Comparison of ENCODE assay signal across 9 cellular contexts in the genomic region with DNA sequence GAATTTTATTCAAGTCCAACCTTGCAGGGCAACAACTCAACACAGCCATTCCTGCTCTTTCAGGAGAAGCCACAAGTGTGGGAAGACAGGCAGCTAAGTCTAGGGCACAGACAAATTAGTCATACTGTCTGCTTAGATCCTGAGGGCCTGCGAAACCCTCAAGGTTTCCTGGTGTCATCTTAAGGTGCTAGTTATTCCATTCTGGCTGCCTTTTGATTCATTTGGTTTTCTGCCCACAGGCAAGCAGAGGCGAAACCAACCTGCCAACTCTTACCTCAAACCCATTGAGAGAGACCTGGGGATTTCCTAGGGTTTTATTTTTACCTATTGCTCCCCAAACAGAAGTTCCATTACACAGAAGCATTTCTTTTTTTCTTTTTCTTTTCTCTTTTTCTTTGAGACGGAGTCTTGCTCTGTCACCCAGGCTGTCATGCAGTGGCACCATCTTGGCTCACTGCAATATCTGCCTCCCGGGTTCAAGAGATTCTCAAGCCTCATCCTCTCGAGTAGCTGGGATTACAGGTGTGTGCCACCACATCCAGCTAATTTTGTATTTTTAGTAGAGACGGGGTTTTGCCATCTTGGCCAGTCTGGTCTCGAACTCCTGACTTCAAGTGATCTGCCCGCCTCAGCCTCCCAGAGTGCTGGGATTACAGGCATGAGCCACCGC. TPM values are rescaled to one million over a fixed set of nuclear protein-coding genes. Genes with fewer than 3 reads are reported as not detected.
A peak's percentile ranks its signal among the peaks of the same experiment; 100 is the strongest.
DNase-seq lines count a peak whose midpoint lies in the region; ATAC-seq and TF ChIP-seq lines count a peak whose summit lies in the region.
"Had no signal": no experiment of that assay in that cellular context is flagged by ENCODE, and none has a peak within 500 bp of the region (broad histone marks: within the 10 kb centered on the region; RNA-seq: fewer than 3 reads in every experiment).

No MANE protein-coding gene starts in this region.

- H3K36me3 ChIP-seq in CD4-positive, CD25-positive, alpha-beta regulatory T cell (ENCODE audit: control insufficient read depth, insufficient read depth, low read length) = no peaks in the 10 kb centered on the region

- no peak overlapping the region for H3K4me3 ChIP-seq in CD4-positive, CD25-positive, alpha-beta regulatory T cell (ENCODE audit: low read depth, low read length)

- peak in 1 of 2 donors; percentile 36 for ATAC-seq in CD4-positive, CD25-positive, alpha-beta regulatory T cell (ENCODE audit: low read depth in 2 of 2)
- peak; percentile 68 for ATAC-seq in GM21390 (IDR thresholded peaks at IDR 0.05; ENCODE audit: unreplicated experiment)

- H3K27me3 Mint-ChIP-seq in CD4-positive, CD25-positive, alpha-beta regulatory T cell = no peaks in the 10 kb centered on the region
- no peaks in the 10 kb centered on the region for H3K27me3 Mint-ChIP-seq in activated naive CD8-positive, alpha-beta T cell
- peaks cover 2% of the 10 kb centered on the region for H3K27me3 Mint-ChIP-seq in endothelial cell (ENCODE audit: unreplicated experiment)

- peaks cover 4% of the 10 kb centered on the region for H3K4me1 ChIP-seq in CD4-positive, CD25-positive, alpha-beta regulatory T cell (ENCODE audit: control insufficient read depth, insufficient read depth, low read length, poor library complexity, severe bottlenecking)

- H3K9me3 ChIP-seq in CD4-positive, CD25-positive, alpha-beta regulatory T cell (ENCODE audit: control insufficient read depth in 2 of 2, low read length in 2 of 2) = no peaks in the 10 kb centered on the region

- H3K9me3 Mint-ChIP-seq in CD4-positive, CD25-positive, alpha-beta regulatory T cell = no peaks in the 10 kb centered on the region
- H3K9me3 Mint-ChIP-seq in activated naive CD8-positive, alpha-beta T cell (ENCODE audit: low read depth) = no peaks in the 10 kb centered on the region
- H3K9me3 Mint-ChIP-seq in endothelial cell (ENCODE audit: unreplicated experiment) = no peaks in the 10 kb centered on the region

- H3K36me3 Mint-ChIP-seq in CD4-positive, CD25-positive, alpha-beta regulatory T cell = no peaks in the 10 kb centered on the region
- H3K36me3 Mint-ChIP-seq in activated naive CD8-positive, alpha-beta T cell = peaks cover 4% of the 10 kb centered on the region
- no peaks in the 10 kb centered on the region for H3K36me3 Mint-ChIP-seq in endothelial cell (ENCODE audit: low read depth, unreplicated experiment)

- H3K27ac ChIP-seq in CD4-positive, CD25-positive, alpha-beta regulatory T cell (ENCODE audit: insufficient read depth, low read length, poor library complexity, severe bottlenecking) = no peak overlapping the region

- H3K27me3 ChIP-seq in CD4-positive, CD25-positive, alpha-beta regulatory T cell (ENCODE audit: control insufficient read depth, insufficient read depth, low read length) = no peaks in the 10 kb centered on the region

- no peak overlapping the region for H3K4me3 Mint-ChIP-seq in CD4-positive, CD25-positive, alpha-beta regulatory T cell
- H3K4me3 Mint-ChIP-seq in activated naive CD8-positive, alpha-beta T cell = peak overlapping the region; percentile 78
- H3K4me3 Mint-ChIP-seq in endothelial cell (ENCODE audit: unreplicated experiment) = no peak overlapping the region

- DNase-seq in CD4-positive, CD25-positive, alpha-beta regulatory T cell = peak in 1 of 3 donors; percentile 19
- DNase-seq in HPDE6-E6E7 (ENCODE audit: extremely low spot score) (peak; percentile 71), GM19238 (ENCODE audit: insufficient read length, low spot score) (no peak), T1000 (lab: John Stamatoyannopoulos, UW) (no peak), endothelial cell (ENCODE audit: low spot score) (no peak)
- DNase-seq in stimulated activated CD4-positive, alpha-beta T cell treated with anti-CD3 and anti-CD28 coated beads, TNF-alpha, amount 100 ng/mL, for 24 hours (ENCODE audit: low read depth in 3 of 3) = peak; percentile 46 to 62 (median 60)

- no peak for TF ChIP-seq CTCF in endothelial cell (IDR thresholded peaks at IDR 0.05; ENCODE audit: unreplicated experiment)

- peaks cover 0 to 35% (median 23%) of the 10 kb centered on the region in 4 donors for H3K4me1 Mint-ChIP-seq in CD4-positive, CD25-positive, alpha-beta regulatory T cell
- H3K4me1 Mint-ChIP-seq in activated naive CD8-positive, alpha-beta T cell (ENCODE audit: low read depth) = peaks cover 68% of the 10 kb centered on the region
- no peaks in the 10 kb centered on the region for H3K4me1 Mint-ChIP-seq in endothelial cell (ENCODE audit: unreplicated experiment)

- H3K27ac Mint-ChIP-seq in CD4-positive, CD25-positive, alpha-beta regulatory T cell = peak overlapping the region; percentile 51 to 70 (median 60)
- H3K27ac Mint-ChIP-seq in activated naive CD8-positive, alpha-beta T cell = peak overlapping the region; percentile 97
- H3K27ac Mint-ChIP-seq in endothelial cell (ENCODE audit: unreplicated experiment) = no peak overlapping the region

RNA-seq across cellular contexts. Expression of gene SCYGR1, which starts 23.7 kb away (rescaled TPM):
- total RNA-seq in CD4-positive, CD25-positive, alpha-beta regulatory T cell = not detected
- not detected for polyA plus RNA-seq in CD4-positive, CD25-positive, alpha-beta regulatory T cell
- not detected for total RNA-seq in endothelial cell (ENCODE audit: unreplicated experiment)
- polyA plus RNA-seq: adipose tissue had no signal

RNA-seq across cellular contexts. Expression of gene TM4SF20, which starts 32.3 kb away (rescaled TPM):
- total RNA-seq in CD4-positive, CD25-positive, alpha-beta regulatory T cell = not detected
- polyA plus RNA-seq in CD4-positive, CD25-positive, alpha-beta regulatory T cell = not detected
- total RNA-seq in endothelial cell (ENCODE audit: unreplicated experiment) = not detected

Comparison
In these comparisons a context has a peak if more than half of its experiments do, and no peak if none do; other contexts are left out.
1. DNase-seq: peak in HPDE6-E6E7 (single experiment) and stimulated activated CD4-positive, alpha-beta T cell treated with anti-CD3 and anti-CD28 coated beads, TNF-alpha, amount 100 ng/mL, for 24 hours (3 of 3); none in GM19238 (single experiment), T1000 (single experiment) and endothelial cell (single experiment).